In genomic region chr10:1349576-1349975, GRCh38 we compare ENCODE assay signal across 7 cellular contexts.
DNase-seq lines count a peak whose midpoint lies in the region; ATAC-seq and TF ChIP-seq lines count a peak whose summit lies in the region.
"Not testable (repeated sequence)": the region's sequence is repeated elsewhere in the genome, so short reads cannot be mapped to it uniquely, and the experiment has no call there.

No MANE protein-coding gene starts in this region.

- H3K9me3 ChIP-seq in BLaER1 treated with 17β-estradiol and CSF1 and Interleukin-3, amounts not matched to agents 10 nM and 100 nM (replicated peaks in 1 of 11); endodermal cell (ENCODE audit: control insufficient read depth, low read length): not testable (repeated sequence)

- peaks cover 10 to 24% (median 19%) of the 10 kb centered on the region in 10 experiments for H3K4me1 ChIP-seq in BLaER1 treated with 17β-estradiol and CSF1 and Interleukin-3, amounts not matched to agents 10 nM and 100 nM
- H3K4me1 ChIP-seq in GM23338 (ENCODE audit: insufficient read depth); endodermal cell (ENCODE audit: control insufficient read depth, insufficient read depth, low read length): not testable (repeated sequence)

- not testable (repeated sequence) for H2AFZ ChIP-seq in GM23338

- H3K9me3 Mint-ChIP-seq in GM23338, endodermal cell, neural crest cell, type B pancreatic cell: not testable (repeated sequence)

- not testable (repeated sequence) for H3K4me3 ChIP-seq in BLaER1 treated with 17β-estradiol and CSF1 and Interleukin-3, amounts not matched to agents 10 nM and 100 nM; GM23338; endodermal cell (ENCODE audit: low read length)

- not testable (repeated sequence) for H3K9me2 ChIP-seq in GM23338 (ENCODE audit: insufficient read depth)

- intact Hi-C loops in cardiac septum (cut with DNase I), result not testable (repeated sequence)

- not testable (repeated sequence) for H3K79me2 ChIP-seq in GM23338 (replicated peaks; ENCODE audit: insufficient read depth)

- not testable (repeated sequence) for DNase-seq in GM23338 (ENCODE audit: low spot score); endodermal cell; neural crest cell (ENCODE audit: low read depth, low spot score); type B pancreatic cell (ENCODE audit: extremely low spot score, unreplicated experiment)
- peak; percentile 27 for DNase-seq in cardiac septum (ENCODE audit: low spot score)
- peak; percentile 52 for DNase-seq in left kidney (ENCODE audit: low read depth, low spot score)

- H3K4me1 Mint-ChIP-seq in GM23338, result peaks cover 26% of the 10 kb centered on the region
- H3K4me1 Mint-ChIP-seq in endodermal cell, neural crest cell: not testable (repeated sequence)
- H3K4me1 Mint-ChIP-seq in type B pancreatic cell (ENCODE audit: unreplicated experiment), result peaks cover 11% of the 10 kb centered on the region

- H3K4me3 Mint-ChIP-seq in GM23338, endodermal cell, neural crest cell, type B pancreatic cell: not testable (repeated sequence)

- peaks cover 11% of the 10 kb centered on the region for H3K27me3 Mint-ChIP-seq in GM23338 (ENCODE audit: insufficient read depth, low read depth, poor library complexity)
- not testable (repeated sequence) for H3K27me3 Mint-ChIP-seq in endodermal cell (ENCODE audit: insufficient read depth); neural crest cell (ENCODE audit: low read depth); type B pancreatic cell

- TF ChIP-seq CTCF in GM23338 (conservative IDR thresholded peaks at IDR 0.05; ENCODE audit: low read depth in 2 of 2); endodermal cell (conservative IDR thresholded peaks at IDR 0.05); neural crest cell (conservative IDR thresholded peaks at IDR 0.05); type B pancreatic cell (conservative IDR thresholded peaks at IDR 0.05): not testable (repeated sequence)

- not testable (repeated sequence) for H3K9ac ChIP-seq in BLaER1 treated with 17β-estradiol and CSF1 and Interleukin-3, amounts not matched to agents 10 nM and 100 nM; endodermal cell (ENCODE audit: extremely low read depth, low read length, poor library complexity, severe bottlenecking)

- H4K20me1 ChIP-seq in BLaER1 treated with 17β-estradiol and CSF1 and Interleukin-3, amounts not matched to agents 10 nM and 100 nM, result peaks cover 0 to 37% (median 0%) of the 10 kb centered on the region in 11 experiments; a peak in 6 of 22 replicates
- not testable (repeated sequence) for H4K20me1 ChIP-seq in GM23338 (replicated peaks; ENCODE audit: insufficient read depth)

- WGBS in endodermal cell (ENCODE audit: insufficient coverage in 1 of 2, insufficient read length in 1 of 2), 2 experiments, result 94% methylated on average over 7 to 8 of the region's 8 CpGs

- H3K27ac Mint-ChIP-seq in GM23338 (0 out of 2 replicates have a peak overlapping the region, but pooled peaks have one; percentile 9), endodermal cell (peak overlapping the region; percentile 62), neural crest cell (ENCODE audit: unreplicated experiment) (peak overlapping the region; percentile 89), type B pancreatic cell (peak overlapping the region; percentile 44)

- H3K4me2 ChIP-seq in BLaER1 treated with 17β-estradiol and CSF1 and Interleukin-3, amounts not matched to agents 10 nM and 100 nM, result peak overlapping the region in 7 of 11 experiments; percentile 72 to 92 (median 85); a peak in 6 of 22 replicates
- not testable (repeated sequence) for H3K4me2 ChIP-seq in GM23338

- H3K27ac ChIP-seq in BLaER1 treated with 17β-estradiol and CSF1 and Interleukin-3, amounts not matched to agents 10 nM and 100 nM; GM23338 (ENCODE audit: low read depth); endodermal cell (ENCODE audit: low read depth, low read length): not testable (repeated sequence)

- not testable (repeated sequence) for H3K27me3 ChIP-seq in BLaER1 treated with 17β-estradiol and CSF1 and Interleukin-3, amounts not matched to agents 10 nM and 100 nM; GM23338 (ENCODE audit: insufficient read depth); endodermal cell (ENCODE audit: control insufficient read depth, insufficient read depth, low read length, poor library complexity, severe bottlenecking)

- not testable (repeated sequence) for H3K36me3 Mint-ChIP-seq in GM23338 (ENCODE audit: low read depth); endodermal cell (ENCODE audit: low read depth); neural crest cell (ENCODE audit: low read depth); type B pancreatic cell

- ATAC-seq in GM23338, result not testable (repeated sequence)

- not testable (repeated sequence) for H3F3A ChIP-seq in GM23338 (replicated peaks; ENCODE audit: low read depth)

- not testable (repeated sequence) for H3K36me3 ChIP-seq in BLaER1 treated with 17β-estradiol and CSF1 and Interleukin-3, amounts not matched to agents 10 nM and 100 nM; GM23338 (ENCODE audit: insufficient read depth); endodermal cell (ENCODE audit: control insufficient read depth, insufficient read depth, low read length)

Comparison
In these comparisons a context has a peak if more than half of its experiments do, and no peak if none do; other contexts are left out.
1. H3K27ac Mint-ChIP-seq: peak in every context shown above with its lines; median percentile 89 in neural crest cell; 62 in endodermal cell; 44 in type B pancreatic cell; 9 in GM23338.